In the genomic region with DNA sequence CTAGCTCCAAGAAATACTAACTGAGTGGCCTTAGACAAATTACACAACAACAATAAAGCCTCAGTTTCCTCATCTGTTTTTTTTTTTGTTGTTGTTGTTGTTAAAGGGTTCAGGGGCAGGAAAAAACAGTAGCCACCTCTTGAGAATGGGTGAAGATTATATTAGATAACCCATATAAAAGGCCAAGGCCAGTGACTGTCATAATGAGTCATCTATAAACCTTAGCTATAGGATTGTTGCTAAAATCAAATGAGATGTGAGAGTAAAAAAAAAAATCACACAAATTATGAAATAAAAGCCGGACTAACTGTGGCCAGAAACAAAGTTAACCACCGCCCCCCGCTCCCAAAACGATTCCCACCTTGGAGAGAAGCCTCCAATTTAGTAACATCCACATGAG, we compare ENCODE assay signal across 1 cellular context.
TF ChIP-seq lines count a peak whose summit lies in the region.

No MANE protein-coding gene starts in this region.

TF ChIP-seq in H1, 55 proteins besides CTCF, POLR2A, EP300 and RAD21:
- TF ChIP-seq, protein P1, sequence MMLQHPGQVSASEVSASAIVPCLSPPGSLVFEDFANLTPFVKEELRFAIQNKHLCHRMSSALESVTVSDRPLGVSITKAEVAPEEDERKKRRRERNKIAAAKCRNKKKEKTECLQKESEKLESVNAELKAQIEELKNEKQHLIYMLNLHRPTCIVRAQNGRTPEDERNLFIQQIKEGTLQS (IDR thresholded peaks at IDR 0.05; ENCODE audit: insufficient read depth, low read depth, low read length) = no peak
- no peak for TF ChIP-seq JUN (IDR thresholded peaks at IDR 0.05; ENCODE audit: low read depth, low read length)
- TF ChIP-seq ZNF274 (IDR thresholded peaks at IDR 0.05; ENCODE audit: borderline replicate concordance, extremely low read depth, low read length) = no peak
- no peak for TF ChIP-seq NRF1 (IDR thresholded peaks at IDR 0.05; ENCODE audit: low read depth, low read length)
- no peak for TF ChIP-seq CEBPB (IDR thresholded peaks at IDR 0.05; ENCODE audit: low read depth, low read length)
- no peak for TF ChIP-seq TEAD4 (IDR thresholded peaks at IDR 0.05; ENCODE audit: low read depth, low read length)
- TF ChIP-seq GTF2F1 (IDR thresholded peaks at IDR 0.05; ENCODE audit: borderline replicate concordance, low read depth, low read length) = no peak
- TF ChIP-seq CBX5 (IDR thresholded peaks at IDR 0.05; ENCODE audit: low read depth, low read length) = no peak
- TF ChIP-seq TAF7 (optimal IDR thresholded peaks at IDR 0.05; ENCODE audit: borderline replicate concordance, low read depth, low read length) = no peak
- no peak for TF ChIP-seq POU5F1 (IDR thresholded peaks at IDR 0.05; ENCODE audit: low read depth, low read length)
- TF ChIP-seq USF2 (IDR thresholded peaks at IDR 0.05; ENCODE audit: low read length) = no peak
- TF ChIP-seq JUND (IDR thresholded peaks at IDR 0.05; ENCODE audit: low read length) = no peak
- TF ChIP-seq RXRA (IDR thresholded peaks at IDR 0.05; ENCODE audit: insufficient read depth, low read depth, low read length) = no peak
- TF ChIP-seq CHD7 (IDR thresholded peaks at IDR 0.05; ENCODE audit: insufficient replicate concordance, low read length) = no peak
- no peak for TF ChIP-seq SP1 (IDR thresholded peaks at IDR 0.05; ENCODE audit: low read depth, low read length)
- no peak for TF ChIP-seq POLR2AphosphoS5 (IDR thresholded peaks at IDR 0.05; ENCODE audit: low read depth, low read length)
- TF ChIP-seq MAFK (IDR thresholded peaks at IDR 0.05; ENCODE audit: low read depth, low read length) = no peak
